9 cellular contexts compared by ENCODE assay signal in the genomic region with DNA sequence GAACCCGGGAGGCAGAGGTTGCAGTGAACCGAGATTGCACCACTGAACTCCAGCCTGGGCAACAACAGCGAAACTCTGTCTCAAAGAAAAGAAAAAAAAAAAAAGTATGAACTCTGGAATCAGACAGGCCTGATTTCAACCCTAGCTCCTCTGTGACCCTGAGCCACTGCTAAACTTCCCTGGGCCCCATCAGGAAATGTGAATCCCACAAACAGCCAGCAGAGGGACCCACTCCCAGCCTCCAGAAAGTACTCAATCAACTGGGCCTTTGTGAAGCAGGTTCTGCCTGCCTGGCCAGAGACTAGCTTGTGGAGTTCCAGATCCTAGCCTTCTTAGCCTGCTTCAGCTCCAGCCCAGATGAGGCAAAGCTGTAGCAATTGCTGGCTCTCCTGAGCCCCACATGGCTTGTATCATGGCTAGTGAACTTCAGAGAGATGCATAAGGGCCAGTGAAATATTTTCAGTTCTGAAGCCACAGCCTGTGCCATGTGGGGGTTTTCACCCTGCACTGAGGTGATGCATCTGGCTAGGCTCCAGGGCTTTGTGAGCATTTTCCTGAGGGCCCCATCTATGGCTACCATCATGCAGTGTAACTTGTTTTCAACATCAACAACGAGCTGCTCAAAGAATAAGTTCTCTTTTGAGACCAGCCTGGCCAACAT. TPM values are rescaled to one million over a fixed set of nuclear protein-coding genes. Genes with fewer than 3 reads are reported as not detected.
DNase-seq lines count a peak whose midpoint lies in the region; ATAC-seq and TF ChIP-seq lines count a peak whose summit lies in the region.
"Had no signal": no experiment of that assay in that cellular context is flagged by ENCODE, and none has a peak within 500 bp of the region (broad histone marks: within the 10 kb centered on the region; RNA-seq: fewer than 3 reads in every experiment).

No MANE protein-coding gene starts in this region.

- H3K36me3 Mint-ChIP-seq in activated naive CD8-positive, alpha-beta T cell treated with anti-CD3 and anti-CD28 coated beads, Interleukin-2, amount 10 ng/mL, durations not matched to agents 7 days and 5 days, result peaks cover 4% of the 10 kb centered on the region

- H3K4me3 Mint-ChIP-seq in activated naive CD8-positive, alpha-beta T cell treated with anti-CD3 and anti-CD28 coated beads, Interleukin-2, amount 10 ng/mL, durations not matched to agents 7 days and 5 days, result peak overlapping the region; percentile 50

- peaks cover 3% of the 10 kb centered on the region for H3K27me3 Mint-ChIP-seq in activated naive CD8-positive, alpha-beta T cell treated with anti-CD3 and anti-CD28 coated beads, Interleukin-2, amount 10 ng/mL, durations not matched to agents 7 days and 5 days

- no peak overlapping the region for H3K4me3 ChIP-seq in SJCRH30
- no peak overlapping the region for H3K4me3 ChIP-seq in heart right ventricle
- H3K4me3 ChIP-seq in gastrocnemius medialis, result no peak overlapping the region

- no peak for TF ChIP-seq POLR2A in gastrocnemius medialis (IDR thresholded peaks at IDR 0.05)

- H3K27ac ChIP-seq in SJCRH30 (no peak overlapping the region), heart right ventricle (no peak overlapping the region), gastrocnemius medialis (no peak overlapping the region)

- peaks cover 1% of the 10 kb centered on the region for H3K9me3 Mint-ChIP-seq in activated naive CD8-positive, alpha-beta T cell treated with anti-CD3 and anti-CD28 coated beads, Interleukin-2, amount 10 ng/mL, durations not matched to agents 7 days and 5 days

- H3K27me3 ChIP-seq in SJCRH30 (no peaks in the 10 kb centered on the region), heart right ventricle (peaks cover 0 to 11% (median 0%) of the 10 kb centered on the region in 7 donors), gastrocnemius medialis (no peaks in the 10 kb centered on the region)

- WGBS in heart right ventricle, 2 donors, result 82 to 91% methylated on average over 4 of the region's 4 CpGs

- ATAC-seq in GM21526 (IDR thresholded peaks at IDR 0.05; ENCODE audit: low FRiP score, unreplicated experiment) (peak; percentile 80), heart right ventricle (peak; percentile 50 to 79 (median 67)), gastrocnemius medialis (peak in 1 of 2 donors; percentile 53)
- ATAC-seq in activated naive CD8-positive, alpha-beta T cell treated with anti-CD3 and anti-CD28 coated beads, Interleukin-2, amount 10 ng/mL, durations not matched to agents 7 days and 5 days (ENCODE audit: low read depth), result peak; percentile 71

- in situ Hi-C loops in gastrocnemius medialis (cut with MboI; ENCODE audit: low sequenced_read_pairs in 4 of 4), result loop anchor here in 2 of 4 donors (25.0 kb wide), 2 partner anchors 100 to 1200 kb away; no protein-coding TSS in a partner anchor

- DNase-seq in ELF-1 (ENCODE audit: low read depth, low spot score) (peak; percentile 94), HUDEP-2 (lab: John Stamatoyannopoulos, UW; ENCODE audit: unreplicated experiment in 76 of 76) (peak in 45 of 76 experiments; percentile 1 to 60 (median 13)), SJCRH30 (peak; percentile 22 to 63), heart right ventricle (peak in 1 of 2 donors; percentile 40), gastrocnemius medialis (peak in 1 of 2 donors; percentile 18), cortex of kidney (lab: John Stamatoyannopoulos, UW) (no peak)
- DNase-seq in activated naive CD8-positive, alpha-beta T cell treated with anti-CD3 and anti-CD28 coated beads, Interleukin-2, amount 10 ng/mL, durations not matched to agents 7 days and 5 days, result peak; percentile 41

- H3K36me3 ChIP-seq in SJCRH30, result no peaks in the 10 kb centered on the region
- no peaks in the 10 kb centered on the region for H3K36me3 ChIP-seq in heart right ventricle
- H3K36me3 ChIP-seq in gastrocnemius medialis, result no peaks in the 10 kb centered on the region

- no peaks in the 10 kb centered on the region for H3K9me3 ChIP-seq in SJCRH30 (replicated peaks)
- no peaks in the 10 kb centered on the region for H3K9me3 ChIP-seq in heart right ventricle
- no peaks in the 10 kb centered on the region for H3K9me3 ChIP-seq in gastrocnemius medialis

- H3K4me1 ChIP-seq in SJCRH30, result no peaks in the 10 kb centered on the region
- peaks cover 0 to 21% (median 0%) of the 10 kb centered on the region in 9 donors for H3K4me1 ChIP-seq in heart right ventricle
- H3K4me1 ChIP-seq in gastrocnemius medialis, result no peaks in the 10 kb centered on the region

- peak overlapping the region; percentile 67 for H3K27ac Mint-ChIP-seq in activated naive CD8-positive, alpha-beta T cell treated with anti-CD3 and anti-CD28 coated beads, Interleukin-2, amount 10 ng/mL, durations not matched to agents 7 days and 5 days

- intact Hi-C loops in heart right ventricle (cut with DNase I), result no loop called here
- intact Hi-C loops in gastrocnemius medialis (cut with DNase I; ENCODE audit: low total_unique reads), result no loop called here

- POLR2A ChIA-PET in activated naive CD8-positive, alpha-beta T cell treated with anti-CD3 and anti-CD28 coated beads, Interleukin-2, amount 10 ng/mL, durations not matched to agents 7 days and 5 days (lab: Charles Lee), result interaction anchor here (0.6 to 2.8 kb wide), 6 partner anchors 9 to 28 kb away, joined by 3 to 12 read pairs (median 4); a partner anchor contains a TSS

- H3K4me1 Mint-ChIP-seq in activated naive CD8-positive, alpha-beta T cell treated with anti-CD3 and anti-CD28 coated beads, Interleukin-2, amount 10 ng/mL, durations not matched to agents 7 days and 5 days, result peaks cover 36% of the 10 kb centered on the region

- TF ChIP-seq CTCF in heart right ventricle (IDR thresholded peaks at IDR 0.05) (peak; percentile 25 to 66 (median 59)), gastrocnemius medialis (IDR thresholded peaks at IDR 0.05 in 4 of 5, conservative IDR thresholded peaks at IDR 0.05 in 1 of 5) (peak in 4 of 5 experiments; percentile 12 to 52 (median 38))

RNA-seq across cellular contexts. Expression of a gene that starts 7.2 kb away (rescaled TPM):
- 17.0 and 20.0 TPM in 2 replicates for total RNA-seq in SJCRH30 (2014; rRNA removed; shearing (Covaris generic))
- total RNA-seq in activated naive CD8-positive, alpha-beta T cell treated with anti-CD3 and anti-CD28 coated beads, Interleukin-2, amount 10 ng/mL, durations not matched to agents 7 days and 5 days, result 100 to 1,000 TPM; 108 to 109 TPM
- total RNA-seq in heart right ventricle (10 to 100 TPM; 65.3 to 89.5 (median 73.5) TPM), gastrocnemius medialis (10 to 100 TPM; 28.4 to 44.2 (median 33.7) TPM)
- 10 to 100 TPM; 24.0 to 30.5 TPM for polyA plus RNA-seq in heart right ventricle

RNA-seq across cellular contexts. Expression of a gene that starts 28.5 kb away (rescaled TPM):
- 10.9 and 11.1 TPM in 2 replicates for total RNA-seq in SJCRH30 (2014; rRNA removed; shearing (Covaris generic))
- 10 to 100 TPM; 25.7 to 30.1 TPM for total RNA-seq in activated naive CD8-positive, alpha-beta T cell treated with anti-CD3 and anti-CD28 coated beads, Interleukin-2, amount 10 ng/mL, durations not matched to agents 7 days and 5 days
- total RNA-seq in heart right ventricle (10 to 100 TPM; 20.6 to 35.8 (median 26.1) TPM), gastrocnemius medialis (10 to 100 TPM in 3 of 4 donors, 1 to 10 TPM in 1; 9.3 to 17.5 (median 12.1) TPM)
- 10 to 100 TPM; 21.0 to 37.7 TPM for polyA plus RNA-seq in heart right ventricle

RNA-seq across cellular contexts. Expression of a gene that starts 37.4 kb away (rescaled TPM):
- total RNA-seq in SJCRH30 (2014; rRNA removed; shearing (Covaris generic)), result not detected in 2 replicates
- not detected for total RNA-seq in activated naive CD8-positive, alpha-beta T cell treated with anti-CD3 and anti-CD28 coated beads, Interleukin-2, amount 10 ng/mL, durations not matched to agents 7 days and 5 days
- total RNA-seq in heart right ventricle (under 1 TPM in 2 of 10 donors, not detected in 8; 0.21 to 0.31 TPM), gastrocnemius medialis (not detected)
- under 1 TPM in 1 of 2 donors, not detected in 1; 0.12 TPM for polyA plus RNA-seq in heart right ventricle
- total RNA-seq: dermis microvascular lymphatic vessel endothelial cell had no signal
